ENCODE assay signal across 8 cellular contexts in the genomic region with DNA sequence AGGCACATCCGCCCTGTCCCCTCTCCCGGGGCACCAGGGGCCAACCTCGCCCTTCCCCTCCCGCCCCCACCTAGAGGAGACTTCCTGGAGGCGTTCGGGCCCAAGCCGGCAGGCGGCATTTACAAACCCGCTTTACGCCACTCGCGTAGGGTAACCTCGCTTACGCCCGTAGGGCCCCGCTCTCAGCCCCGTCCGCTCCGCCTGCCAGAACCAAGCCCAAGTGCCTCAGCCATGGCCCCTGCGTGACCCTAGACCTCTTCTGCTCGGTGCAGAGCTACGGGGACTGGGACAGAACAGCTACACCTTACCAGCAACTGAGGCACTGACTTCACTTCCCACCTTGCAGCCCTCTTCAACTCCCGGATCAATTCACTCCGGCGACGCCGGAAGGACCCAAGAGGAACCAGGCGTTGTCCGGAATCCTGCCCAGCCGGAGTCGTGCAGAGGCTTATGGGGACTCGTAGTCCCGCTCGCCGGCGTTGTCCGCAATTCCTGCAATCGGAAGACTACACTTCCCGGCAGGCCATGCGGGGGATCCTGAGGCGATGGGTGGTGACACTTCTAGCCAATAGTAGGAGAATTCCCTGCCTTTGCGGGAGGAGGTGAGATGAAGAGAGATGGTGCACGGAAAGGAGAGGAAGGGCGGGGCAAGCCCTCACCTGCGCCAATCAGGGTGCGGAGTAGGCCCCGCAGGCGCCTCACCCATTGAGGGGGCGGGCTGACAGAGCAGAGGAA.
DNase-seq lines count a peak whose midpoint lies in the region; ATAC-seq and TF ChIP-seq lines count a peak whose summit lies in the region.

A gene (minus strand): TSS at position 395 of the 735 bp plus-strand sequence. CDS start 14,735 bp downstream, outside the sequence.

- H3K36me3 Mint-ChIP-seq in nephron progenitor cell (ENCODE audit: low read depth), result no peaks in the 10 kb centered on the region

- H3K4me1 Mint-ChIP-seq in nephron progenitor cell, result no peaks in the 10 kb centered on the region
- H3K4me1 Mint-ChIP-seq in stimulated activated naive CD8-positive, alpha-beta T cell treated with anti-CD3 and anti-CD28 coated beads, Interleukin-15, amount 100 ng/mL, for 72 hours, result peaks cover 19% of the 10 kb centered on the region

- peaks cover 22% of the 10 kb centered on the region; the same call in 1 of the 2 replicates for H3K4me1 ChIP-seq in MM.1S (ENCODE audit: low read length)

- no peaks in the 10 kb centered on the region for H3K9me3 Mint-ChIP-seq in nephron progenitor cell
- H3K9me3 Mint-ChIP-seq in stimulated activated naive CD8-positive, alpha-beta T cell treated with anti-CD3 and anti-CD28 coated beads, Interleukin-15, amount 100 ng/mL, for 72 hours, result no peaks in the 10 kb centered on the region

- no peak within 1 kb of the TSS for H3K4me3 Mint-ChIP-seq in nephron progenitor cell
- no peak within 1 kb of the TSS for H3K4me3 Mint-ChIP-seq in stimulated activated naive CD8-positive, alpha-beta T cell treated with anti-CD3 and anti-CD28 coated beads, Interleukin-15, amount 100 ng/mL, for 72 hours

- no peaks in the 10 kb centered on the region for H3K27me3 ChIP-seq in MM.1S (replicated peaks; ENCODE audit: insufficient read depth, low read length)

- peaks cover 12% of the 10 kb centered on the region for H3K27me3 Mint-ChIP-seq in nephron progenitor cell (ENCODE audit: low read depth, poor library complexity)
- H3K27me3 Mint-ChIP-seq in stimulated activated naive CD8-positive, alpha-beta T cell treated with anti-CD3 and anti-CD28 coated beads, Interleukin-15, amount 100 ng/mL, for 72 hours, result no peaks in the 10 kb centered on the region

- peak within 1 kb of the TSS; percentile 72 for H3K27ac ChIP-seq in MM.1S (ENCODE audit: low read length)

- H3K9ac ChIP-seq in MM.1S (ENCODE audit: low read length), result peak within 1 kb of the TSS; percentile 68

- H4K20me1 ChIP-seq in MM.1S (ENCODE audit: insufficient read depth, low read length), result peaks cover 26% of the 10 kb centered on the region

- peak within 1 kb of the TSS; percentile 87 for H3K4me2 ChIP-seq in MM.1S (ENCODE audit: low read depth, low read length)

- H3K4me3 ChIP-seq in MM.1S (ENCODE audit: low read length), result peak within 1 kb of the TSS; percentile 86

- H3K79me2 ChIP-seq in MM.1S (ENCODE audit: low read length), result peaks cover 78% of the 10 kb centered on the region

- H3K9me2 ChIP-seq in MM.1S (replicated peaks; ENCODE audit: insufficient read depth, low read length), result no peaks in the 10 kb centered on the region

- no peaks in the 10 kb centered on the region for H3K9me3 ChIP-seq in MM.1S (replicated peaks; ENCODE audit: insufficient read depth, low read length)

- DNase-seq in GDM1 (lab: John Stamatoyannopoulos, UW), result peak; percentile 97
- peak; percentile 99 for DNase-seq in HCEC 1CT
- peak; percentile 100 for DNase-seq in MM.1S
- DNase-seq in SHP77 treated with DMSO at 0.1 percent for 48 hours (lab: John Stamatoyannopoulos, UW), result peak; percentile 96
- DNase-seq in activated effector memory CD4-positive, alpha-beta T cell treated with anti-CD3 and anti-CD28 coated beads, Interleukin-2, amount 50 U/mL, for 16 hours, result peak; percentile 99
- peak; percentile 96 for DNase-seq in fibroblast of the conjunctiva (ENCODE audit: low read depth)
- peak; percentile 94 for DNase-seq in nephron progenitor cell
- peak; percentile 96 to 98 for DNase-seq in stimulated activated naive CD8-positive, alpha-beta T cell treated with anti-CD3 and anti-CD28 coated beads, Interleukin-15, amount 100 ng/mL, for 72 hours

- TF ChIP-seq CTCF in MM.1S (IDR thresholded peaks at IDR 0.05; ENCODE audit: low read length), result no peak
- no peak for TF ChIP-seq CTCF in nephron progenitor cell (IDR thresholded peaks at IDR 0.05)

- ATAC-seq in stimulated activated naive CD8-positive, alpha-beta T cell treated with anti-CD3 and anti-CD28 coated beads, Interleukin-15, amount 100 ng/mL, for 72 hours, result peak; percentile 90

- H2AFZ ChIP-seq in MM.1S (ENCODE audit: low read length), result peak within 1 kb of the TSS; percentile 95

- peaks cover 23% of the 10 kb centered on the region for H3F3A ChIP-seq in MM.1S (ENCODE audit: insufficient read depth, low read length)

- no peaks in the 10 kb centered on the region for H3K36me3 ChIP-seq in MM.1S (replicated peaks; ENCODE audit: insufficient read depth, low read length)

- no peak within 1 kb of the TSS for H3K27ac Mint-ChIP-seq in nephron progenitor cell
- no peak within 1 kb of the TSS for H3K27ac Mint-ChIP-seq in stimulated activated naive CD8-positive, alpha-beta T cell treated with anti-CD3 and anti-CD28 coated beads, Interleukin-15, amount 100 ng/mL, for 72 hours

Comparison
In these comparisons a context has a peak if more than half of its experiments do, and no peak if none do; other contexts are left out.
1. Peak in every context shown above with its lines: DNase-seq, ATAC-seq, H3K4me3 ChIP-seq and H3K27ac ChIP-seq.